26 cellular contexts compared by ENCODE assay signal in genomic region chr22:35274154-35274871, GRCh38. TPM values are rescaled to one million over a fixed set of nuclear protein-coding genes. Genes with fewer than 3 reads are reported as not detected.
DNase-seq lines count a peak whose midpoint lies in the region; ATAC-seq lines count a peak whose summit lies in the region.
"Had no signal": no experiment of that assay in that cellular context is flagged by ENCODE, and none has a peak within 500 bp of the region (broad histone marks: within the 10 kb centered on the region; RNA-seq: fewer than 3 reads in every experiment).

No MANE protein-coding gene starts in this region.

- H3K4me1 ChIP-seq in CD8-positive, alpha-beta memory T cell (ENCODE audit: insufficient read depth, low read length) = no peaks in the 10 kb centered on the region
- H3K4me1 ChIP-seq: A549, colonic mucosa, heart left ventricle, left ventricle myocardium inferior, parathyroid adenoma, right lobe of liver, upper lobe of right lung had no signal

- H3K27ac ChIP-seq in CD8-positive, alpha-beta memory T cell (ENCODE audit: low read depth, low read length) = no peak overlapping the region
- H3K27ac ChIP-seq: A549, colonic mucosa, GM23248, heart left ventricle, left ventricle myocardium inferior, parathyroid adenoma, right lobe of liver, upper lobe of right lung had no signal

- H3K27me3 Mint-ChIP-seq in activated CD4-positive, alpha-beta T cell treated with anti-CD3 and anti-CD28 coated beads, Interleukin-2, amount 10 ng/mL, durations not matched to agents 7 days and 5 days = no peaks in the 10 kb centered on the region
- H3K27me3 Mint-ChIP-seq in CD8-positive, alpha-beta memory T cell = peaks cover 0 to 1% of the 10 kb centered on the region in 2 donors
- H3K27me3 Mint-ChIP-seq in activated CD8-positive, alpha-beta T cell treated with anti-CD3 and anti-CD28 coated beads, Interleukin-2, amount 10 ng/mL, durations not matched to agents 7 days and 5 days (ENCODE audit: low read depth) = no peaks in the 10 kb centered on the region
- H3K27me3 Mint-ChIP-seq in naive thymus-derived CD8-positive, alpha-beta T cell = no peaks in the 10 kb centered on the region
- H3K27me3 Mint-ChIP-seq: B cell; natural killer cell treated with Interleukin-12 subunit alpha and Interleukin-12 subunit beta and Interleukin-15 and Interleukin-18, amount 100 ng/mL, for 72 hours had no signal

- H3K27me3 ChIP-seq in CD8-positive, alpha-beta memory T cell (ENCODE audit: insufficient read depth, low read length, poor library complexity, severe bottlenecking) = no peaks in the 10 kb centered on the region
- H3K27me3 ChIP-seq: colonic mucosa, heart left ventricle, right lobe of liver, upper lobe of right lung had no signal

- H3K9me3 Mint-ChIP-seq in activated CD4-positive, alpha-beta T cell treated with anti-CD3 and anti-CD28 coated beads, Interleukin-2, amount 10 ng/mL, durations not matched to agents 7 days and 5 days = no peaks in the 10 kb centered on the region
- no peaks in the 10 kb centered on the region for H3K9me3 Mint-ChIP-seq in CD8-positive, alpha-beta memory T cell
- H3K9me3 Mint-ChIP-seq in activated CD8-positive, alpha-beta T cell treated with anti-CD3 and anti-CD28 coated beads, Interleukin-2, amount 10 ng/mL, durations not matched to agents 7 days and 5 days (ENCODE audit: insufficient read depth) = no peaks in the 10 kb centered on the region
- H3K9me3 Mint-ChIP-seq in naive thymus-derived CD8-positive, alpha-beta T cell = no peaks in the 10 kb centered on the region
- H3K9me3 Mint-ChIP-seq: mesothelial cell of epicardium; natural killer cell treated with Interleukin-12 subunit alpha and Interleukin-12 subunit beta and Interleukin-15 and Interleukin-18, amount 100 ng/mL, for 72 hours had no signal

- POLR2A ChIA-PET in activated CD4-positive, alpha-beta T cell treated with anti-CD3 and anti-CD28 coated beads, Interleukin-2, amount 10 ng/mL, durations not matched to agents 7 days and 5 days (lab: Charles Lee) = no interaction called here
- POLR2A ChIA-PET in CD8-positive, alpha-beta memory T cell (lab: Charles Lee) = no interaction called here
- POLR2A ChIA-PET in activated CD8-positive, alpha-beta T cell treated with anti-CD3 and anti-CD28 coated beads, Interleukin-2, amount 10 ng/mL, durations not matched to agents 7 days and 5 days (lab: Charles Lee) = interaction anchor here (1.3 kb wide), 1 partner anchor 10 kb away, joined by 3 read pairs; no protein-coding TSS in a partner anchor
- POLR2A ChIA-PET in naive thymus-derived CD8-positive, alpha-beta T cell (lab: Charles Lee) = interaction anchor here (1.0 kb wide), 1 partner anchor 16 kb away, joined by 3 read pairs; no protein-coding TSS in a partner anchor

- H3K9me3 ChIP-seq in CD8-positive, alpha-beta memory T cell (ENCODE audit: low read length) = no peaks in the 10 kb centered on the region
- H3K9me3 ChIP-seq: A549, colonic mucosa, heart left ventricle, left ventricle myocardium inferior, right lobe of liver, upper lobe of right lung had no signal

- CTCF ChIA-PET in activated CD4-positive, alpha-beta T cell treated with anti-CD3 and anti-CD28 coated beads, Interleukin-2, amount 10 ng/mL, durations not matched to agents 7 days and 5 days (lab: Charles Lee) = interaction anchor here (1.1 to 1.6 kb wide), 2 partner anchors 9 to 26 kb away, joined by 3 read pairs; partner anchors contain the start of gene TOM1
- CTCF ChIA-PET in CD8-positive, alpha-beta memory T cell (lab: Charles Lee) = interaction anchor here (1.2 kb wide), 1 partner anchor 17 kb away, joined by 3 read pairs; no protein-coding TSS in a partner anchor
- CTCF ChIA-PET in activated CD8-positive, alpha-beta T cell treated with anti-CD3 and anti-CD28 coated beads, Interleukin-2, amount 10 ng/mL, durations not matched to agents 7 days and 5 days (lab: Charles Lee) = no interaction called here

- no peak for DNase-seq in activated CD4-positive, alpha-beta T cell treated with anti-CD3 and anti-CD28 coated beads, Interleukin-2, amount 10 ng/mL, durations not matched to agents 7 days and 5 days
- DNase-seq in activated CD4-positive, alpha-beta T cell treated with anti-CD3 and anti-CD28 coated beads, Interleukin-2, amount 50 U/mL, for 48 hours = no peak
- no peak for DNase-seq in CD8-positive, alpha-beta memory T cell
- no peak for DNase-seq in activated CD8-positive, alpha-beta T cell treated with anti-CD3 and anti-CD28 coated beads, Interleukin-2, amount 10 ng/mL, durations not matched to agents 7 days and 5 days
- no peak for DNase-seq in naive thymus-derived CD8-positive, alpha-beta T cell
- DNase-seq in ecto neural progenitor cell (ENCODE audit: low spot score) (no peak), NCI-H226 (no peak), GF-D8 (lab: John Stamatoyannopoulos, UW) (no peak)
- DNase-seq: activated CD4-positive, alpha-beta T cell treated with anti-CD3 and anti-CD28 coated beads for 1 hour; colonic mucosa; DND-41; GM23248; heart left ventricle; Karpas-422; left ventricle myocardium inferior; NCI-H187 treated with DMSO at 0.1 percent for 48 hours; NCI-H2227 treated with DMSO at 0.1 percent for 48 hours; NCI-H82; right lobe of liver; upper lobe of right lung had no signal

- H3K36me3 ChIP-seq in CD8-positive, alpha-beta memory T cell (ENCODE audit: insufficient read depth, low read length) = no peaks in the 10 kb centered on the region

- peaks cover 30% of the 10 kb centered on the region for H3K4me1 Mint-ChIP-seq in activated CD4-positive, alpha-beta T cell treated with anti-CD3 and anti-CD28 coated beads, Interleukin-2, amount 10 ng/mL, durations not matched to agents 7 days and 5 days
- H3K4me1 Mint-ChIP-seq in CD8-positive, alpha-beta memory T cell = peaks cover 20 to 37% (median 21%) of the 10 kb centered on the region in 3 donors
- H3K4me1 Mint-ChIP-seq in activated CD8-positive, alpha-beta T cell treated with anti-CD3 and anti-CD28 coated beads, Interleukin-2, amount 10 ng/mL, durations not matched to agents 7 days and 5 days (ENCODE audit: low read depth) = peaks cover 22% of the 10 kb centered on the region
- peaks cover 17 to 30% (median 18%) of the 10 kb centered on the region in 4 donors for H3K4me1 Mint-ChIP-seq in naive thymus-derived CD8-positive, alpha-beta T cell
- H3K4me1 Mint-ChIP-seq: B cell, mesothelial cell of epicardium had no signal

- ATAC-seq in activated CD8-positive, alpha-beta T cell treated with anti-CD3 and anti-CD28 coated beads, Interleukin-2, amount 10 ng/mL, durations not matched to agents 7 days and 5 days = no peak
- ATAC-seq in naive thymus-derived CD8-positive, alpha-beta T cell = no peak
- ATAC-seq: A549; heart left ventricle; natural killer cell treated with Interleukin-12 subunit alpha and Interleukin-12 subunit beta and Interleukin-15 and Interleukin-18, amount 100 ng/mL, for 72 hours; right lobe of liver; Right ventricle myocardium inferior; upper lobe of right lung had no signal

- H3K27ac Mint-ChIP-seq in activated CD4-positive, alpha-beta T cell treated with anti-CD3 and anti-CD28 coated beads, Interleukin-2, amount 10 ng/mL, durations not matched to agents 7 days and 5 days = peak overlapping the region; percentile 61
- peak overlapping the region in 5 of 8 donors; percentile 3 to 68 (median 47) for H3K27ac Mint-ChIP-seq in CD8-positive, alpha-beta memory T cell
- peak overlapping the region; percentile 13 for H3K27ac Mint-ChIP-seq in activated CD8-positive, alpha-beta T cell treated with anti-CD3 and anti-CD28 coated beads, Interleukin-2, amount 10 ng/mL, durations not matched to agents 7 days and 5 days
- H3K27ac Mint-ChIP-seq in naive thymus-derived CD8-positive, alpha-beta T cell = peak overlapping the region in 9 of 10 donors; percentile 2 to 57 (median 38)
- H3K27ac Mint-ChIP-seq: B cell; mesothelial cell of epicardium; natural killer cell treated with Interleukin-12 subunit alpha and Interleukin-12 subunit beta and Interleukin-15 and Interleukin-18, amount 100 ng/mL, for 72 hours had no signal

- no peak overlapping the region for H3K4me3 Mint-ChIP-seq in activated CD4-positive, alpha-beta T cell treated with anti-CD3 and anti-CD28 coated beads, Interleukin-2, amount 10 ng/mL, durations not matched to agents 7 days and 5 days
- H3K4me3 Mint-ChIP-seq in CD8-positive, alpha-beta memory T cell = no peak overlapping the region
- no peak overlapping the region for H3K4me3 Mint-ChIP-seq in activated CD8-positive, alpha-beta T cell treated with anti-CD3 and anti-CD28 coated beads, Interleukin-2, amount 10 ng/mL, durations not matched to agents 7 days and 5 days
- peak overlapping the region in 3 of 10 donors; percentile 1 to 23 (median 5) for H3K4me3 Mint-ChIP-seq in naive thymus-derived CD8-positive, alpha-beta T cell
- H3K4me3 Mint-ChIP-seq: B cell; mesothelial cell of epicardium; natural killer cell treated with Interleukin-12 subunit alpha and Interleukin-12 subunit beta and Interleukin-15 and Interleukin-18, amount 100 ng/mL, for 72 hours had no signal

- H3K4me3 ChIP-seq in CD8-positive, alpha-beta memory T cell (ENCODE audit: low read length) = no peak overlapping the region
- H3K4me3 ChIP-seq: A549, colonic mucosa, GM23248, heart left ventricle, left ventricle myocardium inferior, right lobe of liver, upper lobe of right lung had no signal

- peaks cover 46% of the 10 kb centered on the region for H3K36me3 Mint-ChIP-seq in activated CD4-positive, alpha-beta T cell treated with anti-CD3 and anti-CD28 coated beads, Interleukin-2, amount 10 ng/mL, durations not matched to agents 7 days and 5 days (ENCODE audit: low read depth)
- H3K36me3 Mint-ChIP-seq in CD8-positive, alpha-beta memory T cell = peaks cover 4 to 66% (median 20%) of the 10 kb centered on the region in 3 donors
- H3K36me3 Mint-ChIP-seq in activated CD8-positive, alpha-beta T cell treated with anti-CD3 and anti-CD28 coated beads, Interleukin-2, amount 10 ng/mL, durations not matched to agents 7 days and 5 days (ENCODE audit: low read depth) = peaks cover 45% of the 10 kb centered on the region
- peaks cover 0 to 56% (median 14%) of the 10 kb centered on the region in 3 donors for H3K36me3 Mint-ChIP-seq in naive thymus-derived CD8-positive, alpha-beta T cell

RNA-seq across cellular contexts. Expression of gene HMGXB4, which starts 17.0 kb away (rescaled TPM):
- total RNA-seq in activated CD4-positive, alpha-beta T cell treated with anti-CD3 and anti-CD28 coated beads, Interleukin-2, amount 10 ng/mL, durations not matched to agents 7 days and 5 days = 10 to 100 TPM; 32.2 to 35.5 TPM
- total RNA-seq in CD8-positive, alpha-beta memory T cell = 10 to 100 TPM; 35.4 to 35.9 TPM
- polyA plus RNA-seq in CD8-positive, alpha-beta memory T cell = 13.7 TPM
- 10 to 100 TPM; 34.0 to 36.0 TPM for total RNA-seq in activated CD8-positive, alpha-beta T cell treated with anti-CD3 and anti-CD28 coated beads, Interleukin-2, amount 10 ng/mL, durations not matched to agents 7 days and 5 days
- total RNA-seq in naive thymus-derived CD8-positive, alpha-beta T cell = 10 to 100 TPM; 29.5 to 32.6 TPM
- polyA plus RNA-seq in naive thymus-derived CD8-positive, alpha-beta T cell = 10 to 100 TPM in 2 of 3 donors, 1 to 10 TPM in 1; 7.9 to 17.8 (median 11.0) TPM

RNA-seq across cellular contexts. Expression of gene TOM1, which starts 25.4 kb away (rescaled TPM):
- 10 to 100 TPM; 30.0 to 37.8 TPM for total RNA-seq in activated CD4-positive, alpha-beta T cell treated with anti-CD3 and anti-CD28 coated beads, Interleukin-2, amount 10 ng/mL, durations not matched to agents 7 days and 5 days
- 10 to 100 TPM; 15.1 to 17.0 TPM for total RNA-seq in CD8-positive, alpha-beta memory T cell
- 34.5 TPM for polyA plus RNA-seq in CD8-positive, alpha-beta memory T cell
- total RNA-seq in activated CD8-positive, alpha-beta T cell treated with anti-CD3 and anti-CD28 coated beads, Interleukin-2, amount 10 ng/mL, durations not matched to agents 7 days and 5 days = 10 to 100 TPM; 17.8 to 22.3 TPM
- 10 to 100 TPM; 45.9 to 47.8 TPM for total RNA-seq in naive thymus-derived CD8-positive, alpha-beta T cell
- polyA plus RNA-seq in naive thymus-derived CD8-positive, alpha-beta T cell = 10 to 100 TPM; 26.6 to 29.6 (median 29.2) TPM

Comparison
In these comparisons a context has a peak if more than half of its experiments do, and no peak if none do; other contexts are left out.
1. POLR2A ChIA-PET loops: an anchor here in activated CD8-positive, alpha-beta T cell treated with anti-CD3 and anti-CD28 coated beads, Interleukin-2, amount 10 ng/mL, durations not matched to agents 7 days and 5 days (1.3 kb wide) and naive thymus-derived CD8-positive, alpha-beta T cell (1.0 kb wide); none called in activated CD4-positive, alpha-beta T cell treated with anti-CD3 and anti-CD28 coated beads, Interleukin-2, amount 10 ng/mL, durations not matched to agents 7 days and 5 days and CD8-positive, alpha-beta memory T cell.